8 cellular contexts compared by ENCODE assay signal in genomic region chr19:48319647-48320537, GRCh38. TPM values are rescaled to one million over a fixed set of nuclear protein-coding genes. Genes with fewer than 3 reads are reported as not detected.
A peak's percentile ranks its signal among the peaks of the same experiment; 100 is the strongest.
DNase-seq lines count a peak whose midpoint lies in the region; ATAC-seq, FAIRE-seq and TF ChIP-seq lines count a peak whose summit lies in the region.

No MANE protein-coding gene starts in this region.

- in situ Hi-C loops in SK-MEL-5 (cut with HindIII; ENCODE audit: low pct_unique_long_range_greater_than_20kb, low sequenced_read_pairs) = no loop called here

- peak; percentile 94 for TF ChIP-seq CTCF in Loucy (conservative IDR thresholded peaks at IDR 0.05; ENCODE audit: low read length)
- TF ChIP-seq CTCF in glutamatergic neuron (IDR thresholded peaks at IDR 0.05; ENCODE audit: partially characterized antibody, unreplicated experiment) = peak; percentile 75
- TF ChIP-seq CTCF in pancreas (IDR thresholded peaks at IDR 0.05) = peak; percentile 64 to 86 (median 74)
- TF ChIP-seq CTCF in upper lobe of left lung (IDR thresholded peaks at IDR 0.05) = peak; percentile 71 to 94 (median 80)

- CTCF ChIA-PET in activated naive CD4-positive, alpha-beta T cell treated with anti-CD3 and anti-CD28 coated beads for 36 hours (lab: Charles Lee) = interaction anchor here (0.5 to 10.3 kb wide), 8 partner anchors 9 to 264 kb away, joined by 3 to 131 read pairs (median 4); partner anchors contain the start of genes SYNGR4 and TMEM143

- peak; percentile 53 to 68 (median 60) for ATAC-seq in pancreas
- ATAC-seq in upper lobe of left lung (ENCODE audit: low FRiP score in 2 of 2) = peak; percentile 68 to 83
- ATAC-seq in HG03342 (IDR thresholded peaks at IDR 0.05; ENCODE audit: unreplicated experiment) = no peak

- peaks cover 14% of the 10 kb centered on the region for H3K79me2 ChIP-seq in Loucy (ENCODE audit: insufficient read depth, low read length)

- H3K4me1 Mint-ChIP-seq in activated naive CD4-positive, alpha-beta T cell treated with anti-CD3 and anti-CD28 coated beads for 36 hours (ENCODE audit: low read depth) = peaks cover 42% of the 10 kb centered on the region
- H3K4me1 Mint-ChIP-seq in glutamatergic neuron (ENCODE audit: low read depth, unreplicated experiment) = no peaks in the 10 kb centered on the region

- H3K36me3 ChIP-seq in Loucy (ENCODE audit: insufficient read depth, low read length) (no peaks in the 10 kb centered on the region), pancreas (no peaks in the 10 kb centered on the region), upper lobe of left lung (no peaks in the 10 kb centered on the region)

- H3K27me3 ChIP-seq in Loucy (ENCODE audit: insufficient read depth, low read length, poor library complexity, severe bottlenecking) (no peaks in the 10 kb centered on the region), pancreas (no peaks in the 10 kb centered on the region), upper lobe of left lung (no peaks in the 10 kb centered on the region)

- H3K9me2 ChIP-seq in Loucy (replicated peaks; ENCODE audit: low read depth, low read length) = no peaks in the 10 kb centered on the region

- intact Hi-C loops in activated naive CD4-positive, alpha-beta T cell treated with anti-CD3 and anti-CD28 coated beads for 36 hours (cut with micrococcal nuclease) = loop anchor here (2.0 to 10.0 kb wide), 4 partner anchors 71 to 803 kb away; partner anchors contain the start of genes BICRA, KDELR1 and NAPA
- intact Hi-C loops in pancreas (cut with DNase I) = no loop called here

- FAIRE-seq in pancreas (lab: Jason Lieb, UNC) = no peak

- H3K9me3 ChIP-seq in Loucy (ENCODE audit: insufficient read depth, low read depth, low read length) = no peaks in the 10 kb centered on the region
- no peaks in the 10 kb centered on the region for H3K9me3 ChIP-seq in pancreas
- H3K9me3 ChIP-seq in upper lobe of left lung = no peaks in the 10 kb centered on the region

- H4K20me1 ChIP-seq in Loucy (ENCODE audit: insufficient read depth, low read length, poor library complexity, severe bottlenecking) = no peaks in the 10 kb centered on the region

- peak overlapping the region; percentile 100 for H3K9ac ChIP-seq in Loucy (ENCODE audit: low read depth, low read length, poor library complexity, severe bottlenecking)

- no peaks in the 10 kb centered on the region for H3K27me3 Mint-ChIP-seq in activated naive CD4-positive, alpha-beta T cell treated with anti-CD3 and anti-CD28 coated beads for 36 hours (ENCODE audit: low read depth)
- H3K27me3 Mint-ChIP-seq in glutamatergic neuron (ENCODE audit: unreplicated experiment) = peaks cover 7% of the 10 kb centered on the region

- TF ChIP-seq POLR2A in upper lobe of left lung (IDR thresholded peaks at IDR 0.05) = no peak

- H3K4me1 ChIP-seq in Loucy (ENCODE audit: insufficient read depth, low read length, poor library complexity, severe bottlenecking) = peaks cover 38% of the 10 kb centered on the region
- peaks cover 0 to 9% (median 0%) of the 10 kb centered on the region in 3 donors for H3K4me1 ChIP-seq in pancreas
- peaks cover 31 to 45% (median 34%) of the 10 kb centered on the region in 4 donors for H3K4me1 ChIP-seq in upper lobe of left lung

- H3F3A ChIP-seq in Loucy (ENCODE audit: low read depth) = peaks cover 4% of the 10 kb centered on the region; the same call in 1 of the 2 replicates

- H3K4me3 Mint-ChIP-seq in activated naive CD4-positive, alpha-beta T cell treated with anti-CD3 and anti-CD28 coated beads for 36 hours = no peak overlapping the region
- no peak overlapping the region for H3K4me3 Mint-ChIP-seq in glutamatergic neuron (ENCODE audit: unreplicated experiment)

- 20 to 23% methylated on average over 16 of the region's 16 CpGs for WGBS in pancreas, 2 donors
- WGBS in upper lobe of left lung, 2 donors = 31 to 33% methylated on average over 16 of the region's 16 CpGs

- DNase-seq in DMS53 treated with DMSO at 0.1 percent for 48 hours (lab: John Stamatoyannopoulos, UW; ENCODE audit: unreplicated experiment) (peak; percentile 47), SK-MEL-5 (ENCODE audit: low read depth, low spot score) (peak; percentile 82), glutamatergic neuron (peak; percentile 89), pancreas (peak; percentile 76 to 93 (median 86)), upper lobe of left lung (peak; percentile 89 to 91)
- DNase-seq in activated naive CD4-positive, alpha-beta T cell treated with anti-CD3 and anti-CD28 coated beads for 36 hours = peak; percentile 89

- H3K4me2 ChIP-seq in Loucy (ENCODE audit: low read depth, low read length, poor library complexity, severe bottlenecking) = peak overlapping the region; percentile 91

- H3K4me3 ChIP-seq in Loucy (ENCODE audit: low read length, poor library complexity, severe bottlenecking) (peak overlapping the region; percentile 96), pancreas (no peak overlapping the region), upper lobe of left lung (peak overlapping the region in 2 of 4 donors; percentile 43 to 57)

- H2AFZ ChIP-seq in Loucy (ENCODE audit: low read length) = no peak overlapping the region

- no peaks in the 10 kb centered on the region for H3K9me3 Mint-ChIP-seq in activated naive CD4-positive, alpha-beta T cell treated with anti-CD3 and anti-CD28 coated beads for 36 hours
- H3K9me3 Mint-ChIP-seq in glutamatergic neuron (ENCODE audit: unreplicated experiment) = peaks cover 6% of the 10 kb centered on the region

- H3K27ac ChIP-seq in pancreas (peak overlapping the region in 3 of 4 donors; percentile 17 to 100 (median 96)), upper lobe of left lung (peak overlapping the region; percentile 93 to 99 (median 94))

- TF ChIP-seq EP300 in upper lobe of left lung (IDR thresholded peaks at IDR 0.05) = no peak

- H3K36me3 Mint-ChIP-seq in activated naive CD4-positive, alpha-beta T cell treated with anti-CD3 and anti-CD28 coated beads for 36 hours (ENCODE audit: low read depth) = peaks cover 1% of the 10 kb centered on the region
- no peaks in the 10 kb centered on the region for H3K36me3 Mint-ChIP-seq in glutamatergic neuron (ENCODE audit: unreplicated experiment)

- H3K27ac Mint-ChIP-seq in activated naive CD4-positive, alpha-beta T cell treated with anti-CD3 and anti-CD28 coated beads for 36 hours = no peak overlapping the region
- no peak overlapping the region for H3K27ac Mint-ChIP-seq in glutamatergic neuron (ENCODE audit: unreplicated experiment)

RNA-seq across cellular contexts. Expression of gene EMP3, which starts 5.5 kb away (rescaled TPM):
- total RNA-seq in SK-MEL-5 (2014; rRNA removed; shearing (Covaris generic)) = 184 and 193 TPM in 2 replicates
- polyA plus RNA-seq in SK-MEL-5 (2015; cell fraction: cytosol; rRNA removed) = 204 and 255 TPM in 2 replicates
- 51.4 and 117 TPM in 2 replicates for polyA plus RNA-seq in SK-MEL-5 (2015; cell fraction: nucleus; rRNA removed)
- 100 to 1,000 TPM; 110 to 113 TPM for total RNA-seq in activated naive CD4-positive, alpha-beta T cell treated with anti-CD3 and anti-CD28 coated beads for 36 hours
- 6.5 TPM for total RNA-seq in glutamatergic neuron (ENCODE audit: unreplicated experiment)
- 10 to 100 TPM in 2 of 6 donors, 1 to 10 TPM in 4; 2.5 to 14.9 (median 6.4) TPM for total RNA-seq in pancreas
- 10 to 100 TPM; 17.6 to 23.8 TPM for polyA plus RNA-seq in pancreas
- total RNA-seq in upper lobe of left lung = 100 to 1,000 TPM in 2 of 6 donors, 10 to 100 TPM in 4; 38.8 to 173 (median 75.1) TPM

RNA-seq across cellular contexts. Expression of gene TMEM143, which starts 43.8 kb away (rescaled TPM):
- 2.4 and 4.4 TPM in 2 replicates for total RNA-seq in SK-MEL-5 (2014; rRNA removed; shearing (Covaris generic))
- 5.3 and 8.7 TPM in 2 replicates for polyA plus RNA-seq in SK-MEL-5 (2015; cell fraction: cytosol; rRNA removed)
- 15.2 and 25.3 TPM in 2 replicates for polyA plus RNA-seq in SK-MEL-5 (2015; cell fraction: nucleus; rRNA removed)
- total RNA-seq in activated naive CD4-positive, alpha-beta T cell treated with anti-CD3 and anti-CD28 coated beads for 36 hours = 10 to 100 TPM; 23.9 to 24.1 TPM
- total RNA-seq in glutamatergic neuron (ENCODE audit: unreplicated experiment) (11.9 TPM), pancreas (1 to 10 TPM; 3.3 to 7.3 (median 4.4) TPM), upper lobe of left lung (10 to 100 TPM in 4 of 6 donors, 1 to 10 TPM in 2; 4.7 to 34.6 (median 16.6) TPM)
- polyA plus RNA-seq in pancreas = 10 to 100 TPM in 1 of 2 donors, 1 to 10 TPM in 1; 8.0 to 11.2 TPM

RNA-seq across cellular contexts. Expression of gene SYNGR4, which starts 44.3 kb away (rescaled TPM):
- total RNA-seq in SK-MEL-5 (2014; rRNA removed; shearing (Covaris generic)) = not detected in 2 replicates
- 0.70 TPM in 1 of 2 replicates, not detected in the other for polyA plus RNA-seq in SK-MEL-5 (2015; cell fraction: cytosol; rRNA removed)
- polyA plus RNA-seq in SK-MEL-5 (2015; cell fraction: nucleus; rRNA removed) = not detected in 2 replicates
- under 1 TPM; 0.50 to 0.52 TPM for total RNA-seq in activated naive CD4-positive, alpha-beta T cell treated with anti-CD3 and anti-CD28 coated beads for 36 hours
- total RNA-seq in glutamatergic neuron (ENCODE audit: unreplicated experiment) (not detected), pancreas (1 to 10 TPM in 1 of 6 donors, under 1 TPM in 3, not detected in 2; 0.19 to 1.1 (median 0.25) TPM), upper lobe of left lung (not detected)
- polyA plus RNA-seq in pancreas = 10 to 100 TPM in 1 of 2 donors, under 1 TPM in 1; 0.91 to 16.4 TPM

RNA-seq across cellular contexts. Expression of gene ZNF114, which starts 50.0 kb away (rescaled TPM):
- total RNA-seq in SK-MEL-5 (2014; rRNA removed; shearing (Covaris generic)) = 26.5 and 29.8 TPM in 2 replicates
- 22.8 and 28.9 TPM in 2 replicates for polyA plus RNA-seq in SK-MEL-5 (2015; cell fraction: cytosol; rRNA removed)
- 16.6 and 19.7 TPM in 2 replicates for polyA plus RNA-seq in SK-MEL-5 (2015; cell fraction: nucleus; rRNA removed)
- total RNA-seq in activated naive CD4-positive, alpha-beta T cell treated with anti-CD3 and anti-CD28 coated beads for 36 hours = not detected
- total RNA-seq in glutamatergic neuron (ENCODE audit: unreplicated experiment) (3.7 TPM), pancreas (1 to 10 TPM in 3 of 6 donors, under 1 TPM in 3; 0.16 to 2.0 (median 0.94) TPM), upper lobe of left lung (1 to 10 TPM; 1.0 to 4.5 (median 1.2) TPM)
- polyA plus RNA-seq in pancreas = under 1 TPM; 0.30 to 0.70 TPM
